ENCODE assay signal across 8 cellular contexts in the genomic region with DNA sequence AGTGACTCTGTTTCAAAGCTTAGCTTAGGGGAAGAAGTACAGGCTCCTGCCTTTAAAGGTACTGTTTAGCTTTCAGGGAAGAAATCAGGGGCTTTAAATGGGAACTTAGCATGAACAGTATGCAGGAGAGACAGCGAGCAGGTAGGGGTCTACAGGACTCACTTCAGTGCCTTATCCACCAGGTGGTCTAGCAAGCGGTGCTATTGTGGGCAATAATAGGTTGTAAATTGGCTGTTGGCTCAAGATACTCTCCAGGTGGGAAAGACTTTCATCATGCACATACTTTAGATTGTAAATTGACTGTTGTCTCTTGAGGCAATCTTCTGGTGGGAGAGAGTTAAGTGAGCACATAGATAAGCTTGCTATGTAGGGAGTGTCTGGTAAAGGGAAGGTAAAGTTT.
"Had no signal": no experiment of that assay in that cellular context is flagged by ENCODE, and none has a peak within 500 bp of the region (broad histone marks: within the 10 kb centered on the region; RNA-seq: fewer than 3 reads in every experiment).

No MANE protein-coding gene starts in this region.

- H3K27ac ChIP-seq: GM23248, HL-60, KMS-11 had no signal

- H3K36me3 Mint-ChIP-seq: IgD-negative memory B cell had no signal

- DNase-seq: GM23248, H9, HCEC 1CT, KBM-7 had no signal

- H3K4me3 ChIP-seq: GM23248 had no signal

- H3K27me3 Mint-ChIP-seq: IgD-negative memory B cell had no signal

- H3K4me3 Mint-ChIP-seq: H9, IgD-negative memory B cell had no signal

- ATAC-seq: HepG2 had no signal

- H3K4me1 Mint-ChIP-seq: IgD-negative memory B cell had no signal

- H3K27ac Mint-ChIP-seq: IgD-negative memory B cell had no signal
